3 cellular contexts compared by ENCODE assay signal in genomic region chrX:104205548-104205947, GRCh38.
TF ChIP-seq lines count a peak whose summit lies in the region.

No MANE protein-coding gene starts in this region.

TF ChIP-seq in A549, 52 proteins besides CTCF, POLR2A, EP300 and RAD21:
- TF ChIP-seq RARB (CRISPR knock-in tag; IDR thresholded peaks at IDR 0.05), result no peak
- no peak for TF ChIP-seq HOXB5 (CRISPR knock-in tag; IDR thresholded peaks at IDR 0.05)
- peak; percentile 76 for TF ChIP-seq MAFK (IDR thresholded peaks at IDR 0.05; ENCODE audit: partially characterized antibody)
TF ChIP-seq in A549: peak in this region for 1.

TF ChIP-seq in IMR-90, 13 proteins besides CTCF, POLR2A, EP300 and RAD21:
- TF ChIP-seq NFE2L2 (IDR thresholded peaks at IDR 0.05; ENCODE audit: low read depth, low read length) (no peak), CEBPB (IDR thresholded peaks at IDR 0.05; ENCODE audit: low read depth, low read length) (no peak), BHLHE40 (IDR thresholded peaks at IDR 0.05; ENCODE audit: low read depth, low read length) (no peak), MAFK (IDR thresholded peaks at IDR 0.05; ENCODE audit: low read depth, low read length) (peak; percentile 78), SMC3 (IDR thresholded peaks at IDR 0.05; ENCODE audit: low read depth, low read length) (no peak), USF2 (IDR thresholded peaks at IDR 0.05; ENCODE audit: low read depth, low read length) (no peak), FOS (IDR thresholded peaks at IDR 0.05; ENCODE audit: low read depth, low read length) (no peak)

TF ChIP-seq in K562, 482 proteins besides CTCF, POLR2A, EP300 and RAD21:
- TF ChIP-seq FOXJ3 (CRISPR knock-in tag; IDR thresholded peaks at IDR 0.05) (no peak), ZNF316 (IDR thresholded peaks at IDR 0.05) (peak; percentile 64), MYNN (IDR thresholded peaks at IDR 0.05) (no peak), MYNN (CRISPR knock-in tag; IDR thresholded peaks at IDR 0.05) (no peak), MAFK (IDR thresholded peaks at IDR 0.05; ENCODE audit: low read length) (peak; percentile 37; the same call in 1 of the 2 replicates), MAFG (tag; conservative IDR thresholded peaks at IDR 0.05) (peak; percentile 47), ZNF407 (IDR thresholded peaks at IDR 0.05; ENCODE audit: low read depth) (no peak), RBM25 (IDR thresholded peaks at IDR 0.05; ENCODE audit: low read depth, low read length, severe bottlenecking) (no peak), L3MBTL2 (IDR thresholded peaks at IDR 0.05) (no peak), TAL1 (IDR thresholded peaks at IDR 0.05) (no peak), C11orf30 (IDR thresholded peaks at IDR 0.05; ENCODE audit: low read depth) (peak; percentile 43; the same call in 1 of the 2 replicates), ZNF239 (CRISPR knock-in tag; IDR thresholded peaks at IDR 0.05) (no peak), PKNOX1 (IDR thresholded peaks at IDR 0.05) (no peak), NFIC (IDR thresholded peaks at IDR 0.05) (no peak)
